ENCODE assay signal across 8 cellular contexts in genomic region chr17:78013683-78014467, GRCh38. TPM values are rescaled to one million over a fixed set of nuclear protein-coding genes. Genes with fewer than 3 reads are reported as not detected.
DNase-seq lines count a peak whose midpoint lies in the region; FAIRE-seq and TF ChIP-seq lines count a peak whose summit lies in the region.

No MANE protein-coding gene starts in this region.

- no peak overlapping the region for H3K9ac ChIP-seq in OCI-LY1 (ENCODE audit: low read length)

- no peaks in the 10 kb centered on the region for H3F3A ChIP-seq in OCI-LY1 (ENCODE audit: insufficient read depth, low read length)

- H3K4me1 ChIP-seq in OCI-LY1 (ENCODE audit: insufficient read depth, low read length, severe bottlenecking) (no peaks in the 10 kb centered on the region), ovary (ENCODE audit: insufficient read depth) (no peaks in the 10 kb centered on the region)

- TF ChIP-seq CTCF in OCI-LY1 (IDR thresholded peaks at IDR 0.05; ENCODE audit: low read length) = peak; percentile 63
- TF ChIP-seq CTCF in ovary (IDR thresholded peaks at IDR 0.05) = peak in 2 of 3 donors; percentile 63 to 69

- H4K20me1 ChIP-seq in OCI-LY1 (ENCODE audit: insufficient read depth, low read length) = no peaks in the 10 kb centered on the region

- H3K36me3 ChIP-seq in OCI-LY1 (ENCODE audit: insufficient read depth, low read length) (no peaks in the 10 kb centered on the region), ovary (no peaks in the 10 kb centered on the region)

- H3K27ac ChIP-seq in OCI-LY1 (ENCODE audit: low read depth, low read length, poor library complexity, severe bottlenecking) (no peak overlapping the region), ovary (no peak overlapping the region)

- H3K79me2 ChIP-seq in OCI-LY1 (ENCODE audit: insufficient read depth, low read length) = no peaks in the 10 kb centered on the region

- H2AFZ ChIP-seq in OCI-LY1 (ENCODE audit: low read length) = no peak overlapping the region

- 37 to 47% (median 39%) methylated on average over 4 of the region's 4 CpGs for WGBS in ovary, 3 donors

- FAIRE-seq in frontal cortex (lab: Jason Lieb, UNC) = peak; percentile 66

- intact Hi-C loops in ovary (cut with DNase I) = loop anchor here in 2 of 4 donors (5.0 to 10.0 kb wide), 2 partner anchors 469 to 472 kb away; no protein-coding TSS in a partner anchor

- no peak for TF ChIP-seq EP300 in ovary (IDR thresholded peaks at IDR 0.05)

- no peaks in the 10 kb centered on the region for H3K9me2 ChIP-seq in OCI-LY1 (ENCODE audit: low read depth, low read length)

- H3K9me3 ChIP-seq in OCI-LY1 (ENCODE audit: low read length) = no peaks in the 10 kb centered on the region
- no peaks in the 10 kb centered on the region for H3K9me3 ChIP-seq in ovary

- TF ChIP-seq POLR2A in ovary (IDR thresholded peaks at IDR 0.05) = no peak

- DNase-seq in D341Med (ENCODE audit: low spot score) (peak; percentile 68), HuH-7 (ENCODE audit: low spot score) (peak; percentile 35), frontal cortex (ENCODE audit: low spot score in 2 of 2) (peak; percentile 28 to 50), ovary (peak in 3 of 5 donors; percentile 15 to 64 (median 31)), cortex of kidney (lab: John Stamatoyannopoulos, UW) (no peak), GOT3 (lab: John Stamatoyannopoulos, UW) (no peak)
- DNase-seq in activated gamma-delta T cell treated with anti-CD3 and anti-CD28 coated beads, Interleukin-2, amount 50 U/mL, for 16 hours (ENCODE audit: low read depth) = peak; percentile 42

- H3K4me2 ChIP-seq in OCI-LY1 (ENCODE audit: low read length) = no peak overlapping the region

- H3K27me3 ChIP-seq in OCI-LY1 (ENCODE audit: insufficient read depth, low read length) = no peaks in the 10 kb centered on the region
- H3K27me3 ChIP-seq in ovary = no peaks in the 10 kb centered on the region

- no peak overlapping the region for H3K4me3 ChIP-seq in OCI-LY1 (ENCODE audit: low read depth, low read length, poor library complexity, severe bottlenecking)
- no peak overlapping the region for H3K4me3 ChIP-seq in ovary

RNA-seq across cellular contexts. Expression of gene TNRC6C, which starts 55.4 kb away (rescaled TPM):
- total RNA-seq in frontal cortex = 26.9 TPM
- total RNA-seq in ovary = 10 to 100 TPM in 6 of 7 donors, 1 to 10 TPM in 1; 9.2 to 45.3 (median 32.5) TPM
- polyA plus RNA-seq in ovary = 10 to 100 TPM in 1 of 2 donors, 1 to 10 TPM in 1; 8.7 to 12.1 TPM

Comparison
In these comparisons a context has a peak if more than half of its experiments do, and no peak if none do; other contexts are left out.
1. DNase-seq: peak in D341Med (single experiment), HuH-7 (single experiment), activated gamma-delta T cell treated with anti-CD3 and anti-CD28 coated beads, Interleukin-2, amount 50 U/mL, for 16 hours (single experiment), frontal cortex (2 of 2) and ovary (3 of 5); none in cortex of kidney (single experiment) and GOT3 (single experiment).